11 cellular contexts compared by ENCODE assay signal in genomic region chr21:36149788-36150187, GRCh38. TPM values are rescaled to one million over a fixed set of nuclear protein-coding genes. Genes with fewer than 3 reads are reported as not detected.
A peak's percentile ranks its signal among the peaks of the same experiment; 100 is the strongest.
DNase-seq lines count a peak whose midpoint lies in the region; ATAC-seq and TF ChIP-seq lines count a peak whose summit lies in the region.
"Had no signal": no experiment of that assay in that cellular context is flagged by ENCODE, and none has a peak within 500 bp of the region (broad histone marks: within the 10 kb centered on the region; RNA-seq: fewer than 3 reads in every experiment).

No MANE protein-coding gene starts in this region.

- H3K27ac Mint-ChIP-seq in activated naive CD4-positive, alpha-beta T cell treated with anti-CD3 and anti-CD28 coated beads, Interleukin-2, amount 50 U/mL, for 24 hours: peak overlapping the region; percentile 92
- H3K27ac Mint-ChIP-seq in activated naive CD8-positive, alpha-beta T cell treated with anti-CD3 and anti-CD28 coated beads for 36 hours: peak overlapping the region; percentile 35
- H3K27ac Mint-ChIP-seq in memory B cell: peak overlapping the region; percentile 59

- TF ChIP-seq CTCF in tibial artery (IDR thresholded peaks at IDR 0.05): no peak

- ATAC-seq in memory B cell (ENCODE audit: low read depth) (no peak), HG02763 (IDR thresholded peaks at IDR 0.05; ENCODE audit: unreplicated experiment) (no peak)

- intact Hi-C loops in tibial artery (cut with DNase I; ENCODE audit: low total_unique reads): no loop called here

- peaks cover 0 to 13% (median 8%) of the 10 kb centered on the region in 4 donors for H3K4me1 ChIP-seq in tibial artery

- no peak overlapping the region for H3K4me3 Mint-ChIP-seq in activated naive CD4-positive, alpha-beta T cell treated with anti-CD3 and anti-CD28 coated beads, Interleukin-2, amount 50 U/mL, for 24 hours
- no peak overlapping the region for H3K4me3 Mint-ChIP-seq in activated naive CD8-positive, alpha-beta T cell treated with anti-CD3 and anti-CD28 coated beads for 36 hours
- peak overlapping the region; percentile 69 for H3K4me3 Mint-ChIP-seq in memory B cell

- peak overlapping the region; percentile 49 to 61 for H3K27ac ChIP-seq in tibial artery
- H3K27ac ChIP-seq: SK-N-MC had no signal

- no peaks in the 10 kb centered on the region for H3K9me3 ChIP-seq in tibial artery

- H3K4me1 Mint-ChIP-seq in activated naive CD4-positive, alpha-beta T cell treated with anti-CD3 and anti-CD28 coated beads, Interleukin-2, amount 50 U/mL, for 24 hours: peaks cover 42% of the 10 kb centered on the region
- H3K4me1 Mint-ChIP-seq in activated naive CD8-positive, alpha-beta T cell treated with anti-CD3 and anti-CD28 coated beads for 36 hours: peaks cover 12% of the 10 kb centered on the region
- peaks cover 14% of the 10 kb centered on the region for H3K4me1 Mint-ChIP-seq in memory B cell

- H3K27me3 ChIP-seq in tibial artery: no peaks in the 10 kb centered on the region

- H3K27me3 Mint-ChIP-seq in activated naive CD4-positive, alpha-beta T cell treated with anti-CD3 and anti-CD28 coated beads, Interleukin-2, amount 50 U/mL, for 24 hours: no peaks in the 10 kb centered on the region
- H3K27me3 Mint-ChIP-seq in activated naive CD8-positive, alpha-beta T cell treated with anti-CD3 and anti-CD28 coated beads for 36 hours: no peaks in the 10 kb centered on the region
- no peaks in the 10 kb centered on the region for H3K27me3 Mint-ChIP-seq in memory B cell

- H3K9me3 Mint-ChIP-seq in activated naive CD4-positive, alpha-beta T cell treated with anti-CD3 and anti-CD28 coated beads, Interleukin-2, amount 50 U/mL, for 24 hours: no peaks in the 10 kb centered on the region
- H3K9me3 Mint-ChIP-seq in activated naive CD8-positive, alpha-beta T cell treated with anti-CD3 and anti-CD28 coated beads for 36 hours: no peaks in the 10 kb centered on the region
- H3K9me3 Mint-ChIP-seq in memory B cell: no peaks in the 10 kb centered on the region

- H3K4me3 ChIP-seq in tibial artery: no peak overlapping the region
- H3K4me3 ChIP-seq: SK-N-MC had no signal

- peaks cover 0 to 21% (median 3%) of the 10 kb centered on the region in 3 donors for H3K36me3 ChIP-seq in tibial artery

- no peaks in the 10 kb centered on the region for H3K36me3 Mint-ChIP-seq in activated naive CD4-positive, alpha-beta T cell treated with anti-CD3 and anti-CD28 coated beads, Interleukin-2, amount 50 U/mL, for 24 hours
- H3K36me3 Mint-ChIP-seq in activated naive CD8-positive, alpha-beta T cell treated with anti-CD3 and anti-CD28 coated beads for 36 hours: no peaks in the 10 kb centered on the region
- H3K36me3 Mint-ChIP-seq in memory B cell: peaks cover 3% of the 10 kb centered on the region

- no peak for DNase-seq in activated naive CD4-positive, alpha-beta T cell treated with anti-CD3 and anti-CD28 coated beads, Interleukin-2, amount 50 U/mL, for 16 hours
- no peak for DNase-seq in activated naive CD8-positive, alpha-beta T cell treated with anti-CD3 and anti-CD28 coated beads for 36 hours
- no peak for DNase-seq in memory B cell (ENCODE audit: low spot score in 2 of 2)
- no peak for DNase-seq in tibial artery
- no peak for DNase-seq in stimulated activated CD4-positive, alpha-beta T cell treated with anti-CD3 and anti-CD28 coated beads, Interleukin-12 subunit alpha, Interleukin-12 subunit beta, amount 100 ng/mL, for 4 hours
- DNase-seq in SW480 (ENCODE audit: low spot score): no peak
- DNase-seq: activated T-cell treated with anti-CD3 and anti-CD28 coated beads, Interleukin-2, amount 50 U/mL, for 48 hours; NCI-H446 had no signal

RNA-seq across cellular contexts. Expression of gene DOP1B, which starts 6.8 kb away (rescaled TPM):
- total RNA-seq in activated naive CD8-positive, alpha-beta T cell treated with anti-CD3 and anti-CD28 coated beads for 36 hours: 10 to 100 TPM in 1 of 2 experiments, 1 to 10 TPM in 1; 9.9 to 10.9 TPM

RNA-seq across cellular contexts. Expression of gene CBR3, which starts 14.9 kb away (rescaled TPM):
- total RNA-seq in activated naive CD8-positive, alpha-beta T cell treated with anti-CD3 and anti-CD28 coated beads for 36 hours: 1 to 10 TPM; 9.5 to 9.7 TPM

Comparison
In these comparisons a context has a peak if more than half of its experiments do, and no peak if none do; other contexts are left out.
1. H3K27ac Mint-ChIP-seq: peak in every context shown above with its lines; median percentile 92 in activated naive CD4-positive, alpha-beta T cell treated with anti-CD3 and anti-CD28 coated beads, Interleukin-2, amount 50 U/mL, for 24 hours; 59 in memory B cell; 35 in activated naive CD8-positive, alpha-beta T cell treated with anti-CD3 and anti-CD28 coated beads for 36 hours.